Comparison of ENCODE assay signal across 8 cellular contexts in genomic region chr11:46616551-46617450, GRCh38. TPM values are rescaled to one million over a fixed set of nuclear protein-coding genes. Genes with fewer than 3 reads are reported as not detected.
DNase-seq lines count a peak whose midpoint lies in the region; ATAC-seq and TF ChIP-seq lines count a peak whose summit lies in the region.

Gene HARBI1 (minus strand): TSS chr11:46617227. CDS start chr11:46616237, 990 bp downstream.

- H3K4me1 ChIP-seq in H9 (ENCODE audit: insufficient read depth, low read length), result no peaks in the 10 kb centered on the region
- H3K4me1 ChIP-seq in gastroesophageal sphincter, result peaks cover 2 to 68% (median 14%) of the 10 kb centered on the region in 3 donors
- H3K4me1 ChIP-seq in neutrophil (ENCODE audit: control insufficient read depth in 1 of 2, insufficient read depth in 1 of 2, low read depth in 1 of 2, low read length in 1 of 2), result peaks cover 19 to 22% of the 10 kb centered on the region in 2 experiments

- peak within 1 kb of the TSS; percentile 100 for H3K9ac ChIP-seq in H9 (ENCODE audit: extremely low read depth, insufficient read length, low read length)

- peak within 1 kb of the TSS; percentile 81 for H3K27ac ChIP-seq in H9 (ENCODE audit: insufficient read length, low read depth, low read length)
- H3K27ac ChIP-seq in gastroesophageal sphincter, result peak within 1 kb of the TSS; percentile 94 to 98 (median 96)
- peak within 1 kb of the TSS; percentile 98 for H3K27ac ChIP-seq in neutrophil
- H3K27ac ChIP-seq in substantia nigra (ENCODE audit: low read depth, low read length, poor library complexity, severe bottlenecking), result peak within 1 kb of the TSS; percentile 97

- peak; percentile 19 to 20 for TF ChIP-seq POLR2A in gastroesophageal sphincter (IDR thresholded peaks at IDR 0.05)

- in situ Hi-C loops in G401 (cut with HindIII; ENCODE audit: low sequenced_read_pairs), result no loop called here

- H4K5ac ChIP-seq in H9 (ENCODE audit: insufficient read length, low read depth, low read length), result peak within 1 kb of the TSS; percentile 96

- H3K27me3 ChIP-seq in H9 (ENCODE audit: insufficient read depth, low read length) (no peaks in the 10 kb centered on the region; the same call in 1 of the 2 replicates), gastroesophageal sphincter (no peaks in the 10 kb centered on the region), neutrophil (no peaks in the 10 kb centered on the region)

- no peaks in the 10 kb centered on the region for H3K9me3 Mint-ChIP-seq in H9

- no peaks in the 10 kb centered on the region for H3K9me3 ChIP-seq in H9 (ENCODE audit: control insufficient read depth, low read depth, low read length)
- no peaks in the 10 kb centered on the region for H3K9me3 ChIP-seq in gastroesophageal sphincter
- H3K9me3 ChIP-seq in neutrophil, result no peaks in the 10 kb centered on the region

- H3K27ac Mint-ChIP-seq in H9, result peak within 1 kb of the TSS; percentile 100

- no CpG with 5 or more reads among the region's 44 CpGs for WGBS in H9 (ENCODE audit: extremely low coverage, insufficient read length, low lambda C conversion rate)
- 0 to 1% methylated on average over 13 to 33 of the region's 44 CpGs for WGBS in gastroesophageal sphincter (ENCODE audit: low coverage in 1 of 2), 2 donors

- H2BK12ac ChIP-seq in H9 (ENCODE audit: insufficient read length, low read depth, low read length), result peak within 1 kb of the TSS; percentile 12

- H2BK5ac ChIP-seq in H9 (ENCODE audit: insufficient read length, low read length), result peak within 1 kb of the TSS; percentile 89

- peak within 1 kb of the TSS; percentile 100 for H3K14ac ChIP-seq in H9 (ENCODE audit: insufficient read depth, low read length)

- H3K56ac ChIP-seq in H9 (ENCODE audit: insufficient read length, low read depth, low read length), result peak within 1 kb of the TSS; percentile 31

- peak within 1 kb of the TSS; percentile 90 to 92 for H3K4me3 Mint-ChIP-seq in H9

- peak within 1 kb of the TSS; percentile 86 for H3K4me2 ChIP-seq in H9 (ENCODE audit: insufficient read depth, insufficient read length, low read length)

- no peak within 1 kb of the TSS for H3T11ph ChIP-seq in H9 (ENCODE audit: low read length)

- H3K27me3 Mint-ChIP-seq in H9 (ENCODE audit: low read depth), result no peaks in the 10 kb centered on the region

- H2AFZ ChIP-seq in H9 (ENCODE audit: low read length), result no peak within 1 kb of the TSS

- H3K79me1 ChIP-seq in H9 (ENCODE audit: insufficient read depth, low read depth, low read length, poor library complexity, severe bottlenecking), result no peaks in the 10 kb centered on the region

- H4K91ac ChIP-seq in H9 (ENCODE audit: insufficient read length, low read depth, low read length), result peak within 1 kb of the TSS; percentile 87

- H3K23me2 ChIP-seq in H9 (ENCODE audit: insufficient read length, low read depth, low read length, poor library complexity, severe bottlenecking), result peaks cover 10% of the 10 kb centered on the region

- H3K4me3 ChIP-seq in gastroesophageal sphincter (peak within 1 kb of the TSS; percentile 79 to 92), neutrophil (ENCODE audit: low read depth in 1 of 2, low read length in 1 of 2) (peak within 1 kb of the TSS; percentile 90 to 96)

- H3K36me3 Mint-ChIP-seq in H9 (ENCODE audit: insufficient read depth in 1 of 3, low read depth in 3 of 3), result peaks cover 3 to 14% (median 10%) of the 10 kb centered on the region in 3 experiments; a peak in 5 of 7 replicates

- H3K4me1 Mint-ChIP-seq in H9, result peaks cover 22 to 23% of the 10 kb centered on the region in 2 experiments

- H3K4ac ChIP-seq in H9 (ENCODE audit: low read depth, low read length), result peak within 1 kb of the TSS; percentile 79; the same call in 1 of the 2 replicates

- H3K79me2 ChIP-seq in H9 (ENCODE audit: insufficient read depth, low read length), result peaks cover 7% of the 10 kb centered on the region; the same call in 1 of the 2 replicates

- TF ChIP-seq CTCF in H9 (conservative IDR thresholded peaks at IDR 0.05) (no peak), gastroesophageal sphincter (IDR thresholded peaks at IDR 0.05) (no peak), neutrophil (IDR thresholded peaks at IDR 0.05) (no peak)

- no peak within 1 kb of the TSS for H2AK5ac ChIP-seq in H9 (ENCODE audit: insufficient read length, low read length)

- ATAC-seq in gastroesophageal sphincter, result peak; percentile 99

- no peak for TF ChIP-seq EP300 in gastroesophageal sphincter (IDR thresholded peaks at IDR 0.05)

- H3K23ac ChIP-seq in H9 (ENCODE audit: insufficient read length, low read depth, low read length), result no peak within 1 kb of the TSS

- H4K20me1 ChIP-seq in H9 (ENCODE audit: control insufficient read depth, insufficient read depth, insufficient read length), result no peaks in the 10 kb centered on the region

- DNase-seq in G401 (ENCODE audit: low spot score), result peak; percentile 81
- peak; percentile 91 for DNase-seq in H9
- DNase-seq in M059J (ENCODE audit: low read depth), result peak; percentile 86
- peak; percentile 79 for DNase-seq in SHP77 treated with DMSO at 0.1 percent for 48 hours (lab: John Stamatoyannopoulos, UW)
- peak; percentile 95 for DNase-seq in activated naive CD4-positive, alpha-beta T cell treated with Interleukin-2 at 50 U/mL for 16 hours
- DNase-seq in substantia nigra (lab: John Stamatoyannopoulos, UW), result peak; percentile 34 to 92 (median 79)

- H2BK20ac ChIP-seq in H9 (ENCODE audit: low read depth, low read length, poor library complexity, severe bottlenecking), result no peak within 1 kb of the TSS

- no peak within 1 kb of the TSS for H4K8ac ChIP-seq in H9 (replicated peaks; ENCODE audit: insufficient read length, low read depth, low read length)

- peak within 1 kb of the TSS; percentile 98 for H3K18ac ChIP-seq in H9 (ENCODE audit: insufficient read length, low read depth, low read length)

- H2BK15ac ChIP-seq in H9 (ENCODE audit: low read depth, low read length), result no peak within 1 kb of the TSS

- H3K36me3 ChIP-seq in gastroesophageal sphincter (peaks cover 0 to 22% of the 10 kb centered on the region in 2 donors), neutrophil (peaks cover 17% of the 10 kb centered on the region)

- H2BK120ac ChIP-seq in H9 (ENCODE audit: low read depth, low read length, poor library complexity, severe bottlenecking), result peak within 1 kb of the TSS; percentile 96

RNA-seq across cellular contexts. Expression of gene HARBI1, which starts in this region (rescaled TPM):
- 0.62 and 2.4 TPM in 2 replicates for total RNA-seq in G401 (2014; rRNA removed; shearing (Covaris generic))
- total RNA-seq in H9 (2021) (6.3 and 7.3 TPM in 2 replicates), gastroesophageal sphincter (1 to 10 TPM; 1.9 to 4.2 (median 2.5) TPM)
- total RNA-seq in M059J (2014; rRNA removed; shearing (Covaris generic)), result 5.3 and 6.4 TPM in 2 replicates

Comparison
In these comparisons a context has a peak if more than half of its experiments do, and no peak if none do; other contexts are left out.
1. Peak in every context shown above with its lines: DNase-seq, ATAC-seq, H3K4me3 ChIP-seq and H3K27ac ChIP-seq.